In the genomic region with DNA sequence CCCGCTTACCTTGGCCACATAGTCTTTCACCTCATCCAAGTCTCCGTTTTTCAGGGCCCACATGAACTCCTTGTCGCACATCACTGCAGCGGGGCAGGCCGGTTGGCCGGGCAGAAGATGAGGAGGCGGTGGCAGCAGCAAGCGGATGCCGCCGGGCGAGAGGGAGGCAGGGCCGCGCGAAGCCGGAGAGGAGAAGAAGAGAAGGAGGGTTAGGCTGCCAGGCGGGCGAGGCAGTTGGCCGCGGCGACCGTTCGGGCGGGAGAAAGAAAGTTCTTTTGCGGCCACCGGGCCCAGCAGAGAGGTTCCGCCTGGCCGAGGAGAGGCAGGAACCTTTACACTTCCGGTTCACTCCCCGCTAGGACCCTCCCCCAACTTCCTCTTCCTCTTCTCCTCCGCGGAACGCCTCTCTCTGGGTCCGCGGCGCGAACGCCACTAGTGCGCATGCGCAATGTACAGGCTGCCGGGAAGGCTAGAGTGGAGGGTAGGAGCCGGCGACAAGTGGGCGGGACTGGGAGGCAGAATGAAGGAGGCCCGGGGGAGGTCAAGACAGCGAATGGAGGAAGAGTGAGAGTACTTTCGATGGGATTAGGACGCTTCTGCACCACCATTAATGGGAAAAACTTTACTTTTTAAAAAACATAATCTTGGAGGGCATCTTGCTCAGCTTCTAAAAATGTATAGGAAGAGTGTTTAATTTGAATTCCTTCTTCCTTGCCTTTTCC, we compare ENCODE assay signal across 8 cellular contexts. TPM values are rescaled to one million over a fixed set of nuclear protein-coding genes. Genes with fewer than 3 reads are reported as not detected.
DNase-seq lines count a peak whose midpoint lies in the region; ATAC-seq, FAIRE-seq and TF ChIP-seq lines count a peak whose summit lies in the region.

A gene with protein sequence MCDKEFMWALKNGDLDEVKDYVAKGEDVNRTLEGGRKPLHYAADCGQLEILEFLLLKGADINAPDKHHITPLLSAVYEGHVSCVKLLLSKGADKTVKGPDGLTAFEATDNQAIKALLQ (minus strand): TSS at position 340 of the 722 bp plus-strand sequence. CDS start 259 bp downstream, at position 81.

- no peaks in the 10 kb centered on the region for H3K27me3 Mint-ChIP-seq in Calu3 (ENCODE audit: unreplicated experiment)

- H3K9me3 ChIP-seq in HUES64 (ENCODE audit: insufficient read depth, low read depth, low read length): peaks cover 4% of the 10 kb centered on the region; the same call in 1 of the 2 replicates
- H3K9me3 ChIP-seq in OCI-LY1 (ENCODE audit: low read length): no peaks in the 10 kb centered on the region
- peaks cover 4% of the 10 kb centered on the region for H3K9me3 ChIP-seq in mesodermal cell (ENCODE audit: control insufficient read depth, low read length)

- H3K36me3 ChIP-seq in HUES64 (ENCODE audit: insufficient read depth, low read length) (peaks cover 16% of the 10 kb centered on the region), OCI-LY1 (ENCODE audit: insufficient read depth, low read length) (peaks cover 31% of the 10 kb centered on the region), mesodermal cell (ENCODE audit: control insufficient read depth, insufficient read depth, low read length) (peaks cover 18% of the 10 kb centered on the region)

- DNase-seq in Calu3: peak; percentile 98
- DNase-seq in activated CD8-positive, alpha-beta memory T cell treated with anti-CD3 and anti-CD28 coated beads, Interleukin-2, amount 50 U/mL, for 4 hours: peak; percentile 97
- DNase-seq in stimulated activated CD8-positive, alpha-beta memory T cell treated with anti-CD3 and anti-CD28 coated beads, Interleukin-15, amount 100 ng/mL, for 4 hours (ENCODE audit: low read depth in 2 of 2): peak; percentile 96 to 97

- no TSS peak for BruUV-seq in Calu3 (replicated peaks; lab: Mats Ljungman, UMichigan)

- H3K4me1 Mint-ChIP-seq in Calu3 (ENCODE audit: low read depth, unreplicated experiment): peaks cover 35% of the 10 kb centered on the region

- peak within 1 kb of the TSS; percentile 96 for H3K4me2 ChIP-seq in OCI-LY1 (ENCODE audit: low read length)

- no peaks in the 10 kb centered on the region; the same call in 1 of the 2 replicates for H4K20me1 ChIP-seq in OCI-LY1 (ENCODE audit: insufficient read depth, low read length)

- H3K27ac Mint-ChIP-seq in Calu3 (ENCODE audit: unreplicated experiment): peak within 1 kb of the TSS; percentile 91

- H3K27ac ChIP-seq in HUES64 (ENCODE audit: low read depth, low read length) (peak within 1 kb of the TSS; percentile 67), OCI-LY1 (ENCODE audit: low read depth, low read length, poor library complexity, severe bottlenecking) (peak within 1 kb of the TSS; percentile 75), mesodermal cell (ENCODE audit: low read depth, low read length, severe bottlenecking) (peak within 1 kb of the TSS; percentile 48)

- H3K9me3 Mint-ChIP-seq in Calu3 (ENCODE audit: low read depth, unreplicated experiment): no peaks in the 10 kb centered on the region

- H3K36me3 Mint-ChIP-seq in Calu3 (ENCODE audit: insufficient read depth, unreplicated experiment): peaks cover 19% of the 10 kb centered on the region

- peaks cover 48% of the 10 kb centered on the region for H3K79me2 ChIP-seq in OCI-LY1 (ENCODE audit: insufficient read depth, low read length)

- WGBS in HUES64: under 1% methylated on average over 46 of the region's 47 CpGs
- WGBS in mesodermal cell (ENCODE audit: insufficient coverage in 2 of 2), 2 experiments: 0 to 1% methylated on average over 21 to 37 of the region's 47 CpGs

- peak within 1 kb of the TSS; percentile 42 for H2AFZ ChIP-seq in OCI-LY1 (ENCODE audit: low read length)

- peak; percentile 50 for ATAC-seq in GM21447 (IDR thresholded peaks at IDR 0.05; ENCODE audit: unreplicated experiment)

- no peaks in the 10 kb centered on the region for H3F3A ChIP-seq in OCI-LY1 (ENCODE audit: insufficient read depth, low read length)

- H3K27me3 ChIP-seq in HUES64 (ENCODE audit: insufficient read depth, low read length): no peaks in the 10 kb centered on the region
- no peaks in the 10 kb centered on the region for H3K27me3 ChIP-seq in OCI-LY1 (ENCODE audit: insufficient read depth, low read length)

- H3K4me1 ChIP-seq in HUES64 (ENCODE audit: insufficient read depth, low read length): peaks cover 5% of the 10 kb centered on the region
- H3K4me1 ChIP-seq in OCI-LY1 (ENCODE audit: insufficient read depth, low read length, severe bottlenecking): peaks cover 54% of the 10 kb centered on the region
- H3K4me1 ChIP-seq in mesodermal cell (ENCODE audit: control insufficient read depth, insufficient read depth, low read length, poor library complexity, severe bottlenecking): peaks cover 23% of the 10 kb centered on the region

- intact Hi-C loops in Calu3 (cut with micrococcal nuclease; ENCODE audit: unreplicated experiment): no loop called here

- FAIRE-seq in endometrium (lab: Jason Lieb, UNC): peak; percentile 92

- H3K9me2 ChIP-seq in OCI-LY1 (ENCODE audit: low read depth, low read length): no peaks in the 10 kb centered on the region

- TF ChIP-seq CTCF in Calu3 (IDR thresholded peaks at IDR 0.05; ENCODE audit: unreplicated experiment): no peak
- TF ChIP-seq CTCF in OCI-LY1 (IDR thresholded peaks at IDR 0.05; ENCODE audit: low read length): no peak

- H3K4me3 ChIP-seq in HUES64 (ENCODE audit: low read length) (peak within 1 kb of the TSS; percentile 86), OCI-LY1 (ENCODE audit: low read depth, low read length, poor library complexity, severe bottlenecking) (peak within 1 kb of the TSS; percentile 83), mesodermal cell (ENCODE audit: extremely low read depth, insufficient read depth, low read length, poor library complexity, severe bottlenecking) (peak within 1 kb of the TSS; percentile 66)

- peak within 1 kb of the TSS; percentile 87 for H3K4me3 Mint-ChIP-seq in Calu3 (ENCODE audit: low read depth, unreplicated experiment)

- peak within 1 kb of the TSS; percentile 79 for H3K9ac ChIP-seq in HUES64 (ENCODE audit: low read depth, low read length)
- peak within 1 kb of the TSS; percentile 81 for H3K9ac ChIP-seq in OCI-LY1 (ENCODE audit: low read length)

- CTCF ChIA-PET in Calu3 (lab: Charles Lee): no interaction called here

RNA-seq across cellular contexts. Expression of the gene that starts here (rescaled TPM):
- 122 TPM in 2 replicates for total RNA-seq in Calu3 (2022)
- 97.7 TPM for polyA plus RNA-seq in HUES64 (2013, experiment 1 of 2)
- 108 TPM for polyA plus RNA-seq in HUES64 (2013, experiment 2 of 2)
- 241 TPM for polyA plus RNA-seq in mesodermal cell (2013, experiment 1 of 2)
- polyA plus RNA-seq in mesodermal cell (2013, experiment 2 of 2): 239 TPM

Comparison
In these comparisons a context has a peak if more than half of its experiments do, and no peak if none do; other contexts are left out.
1. Peak in every context shown above with its lines: DNase-seq, ATAC-seq, H3K4me3 ChIP-seq and H3K27ac ChIP-seq.